Comparison of ENCODE assay signal across 1 cellular context in the genomic region with DNA sequence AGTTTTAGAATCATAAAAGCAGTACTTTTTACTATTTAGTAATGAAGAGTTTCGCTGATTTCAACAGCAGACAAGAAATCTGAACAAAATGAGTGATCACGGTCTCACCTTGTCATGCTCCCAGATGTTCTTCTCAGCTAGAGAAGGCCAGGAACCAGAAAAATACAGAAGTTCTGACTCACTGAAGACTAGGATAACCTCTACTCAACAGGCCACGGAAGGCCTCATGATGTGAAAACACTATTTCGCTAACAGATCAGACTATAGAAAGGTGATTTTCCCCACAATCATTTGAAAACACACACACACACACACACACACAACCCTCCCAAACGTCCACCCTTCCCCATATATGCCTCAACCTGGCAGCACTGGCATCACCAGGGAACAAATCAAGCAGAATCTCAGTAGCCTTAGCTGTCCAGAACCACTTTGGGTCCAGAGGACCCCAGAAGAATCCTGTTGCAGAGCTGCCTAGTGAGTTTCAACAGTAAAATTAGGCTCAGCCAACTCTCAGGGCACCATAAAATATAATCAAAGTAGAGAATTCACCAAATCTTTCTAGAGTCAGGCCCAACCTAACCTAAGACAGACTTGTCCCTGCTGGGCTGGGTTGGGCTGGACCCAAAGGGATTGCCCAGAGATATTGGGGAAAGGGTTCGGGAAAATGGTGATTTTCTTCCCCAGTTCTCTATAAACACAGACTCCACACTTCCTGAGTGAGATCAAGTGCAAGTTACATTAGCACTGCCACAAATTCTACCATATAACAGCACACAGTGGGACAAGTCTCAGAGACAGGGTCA.
TF ChIP-seq lines count a peak whose summit lies in the region.

No MANE protein-coding gene starts in this region.

TF ChIP-seq in endothelial cell of umbilical vein, 7 proteins besides CTCF, POLR2A, EP300 and RAD21 (continued from another document):
- TF ChIP-seq FOS (IDR thresholded peaks at IDR 0.05; ENCODE audit: borderline replicate concordance, insufficient read depth, low read length) (no peak), POLR2AphosphoS5 (IDR thresholded peaks at IDR 0.05; ENCODE audit: insufficient read depth, low read depth, low read length) (no peak), EZH2 (IDR thresholded peaks at IDR 0.05; ENCODE audit: borderline replicate concordance, low read depth, low read length, severe bottlenecking) (no peak), GATA2 (IDR thresholded peaks at IDR 0.05; ENCODE audit: insufficient read depth, insufficient read length, low read depth, low read length) (no peak), MYC (IDR thresholded peaks at IDR 0.05; ENCODE audit: low read depth, low read length) (no peak), JUN (IDR thresholded peaks at IDR 0.05; ENCODE audit: borderline replicate concordance, insufficient read depth, insufficient read length, low read depth) (no peak)
TF ChIP-seq in endothelial cell of umbilical vein: peak in this region for 0.
